ENCODE assay signal across 1 cellular context in the genomic region with DNA sequence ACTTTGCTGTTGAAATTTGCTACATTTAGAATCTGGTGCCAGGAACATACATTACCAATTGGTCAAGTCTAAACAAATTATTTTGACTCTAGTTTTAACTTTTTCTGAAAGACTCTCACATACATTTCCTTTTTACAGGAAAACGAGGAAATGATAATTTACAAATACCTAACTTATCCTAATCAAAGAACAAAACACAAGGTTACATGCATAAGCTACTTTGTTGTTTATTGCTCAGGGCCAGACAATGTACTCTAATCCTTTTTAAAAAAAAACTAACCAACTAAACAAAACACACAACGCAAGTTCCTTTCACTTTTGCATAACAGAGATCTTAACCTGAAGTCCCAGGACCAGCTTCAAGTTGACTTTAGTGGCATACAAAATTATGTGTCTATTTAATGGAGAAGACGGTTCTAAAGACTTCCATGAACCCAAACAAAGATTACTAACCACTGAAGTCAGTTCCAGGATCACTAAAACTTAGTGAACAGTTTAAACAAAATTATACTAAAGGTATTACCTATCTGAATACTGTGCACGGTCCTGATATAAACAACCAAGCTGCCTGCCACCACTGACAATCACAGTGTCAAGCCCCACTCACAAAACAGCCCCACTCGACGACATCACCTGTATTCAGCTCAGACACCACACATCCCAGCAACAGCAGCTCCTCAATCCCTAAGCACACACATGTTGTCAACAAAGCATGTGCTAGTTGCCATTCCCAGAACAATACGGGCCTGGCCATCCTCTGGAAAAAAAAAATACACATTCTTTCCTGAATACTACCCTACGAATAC.
TF ChIP-seq lines count a peak whose summit lies in the region.

No MANE protein-coding gene starts in this region.

TF ChIP-seq in HepG2, 621 proteins besides CTCF, POLR2A, EP300 and RAD21:
- no peak for TF ChIP-seq ZNF879 (CRISPR knock-in tag; IDR thresholded peaks at IDR 0.05)
- TF ChIP-seq ZNF598 (CRISPR knock-in tag; IDR thresholded peaks at IDR 0.05; ENCODE audit: borderline replicate concordance), result no peak
- 0 out of 2 replicates have a peak, but pooled peaks have one; percentile 18 for TF ChIP-seq ZNF503 (CRISPR knock-in tag; IDR thresholded peaks at IDR 0.05)
- no peak for TF ChIP-seq ATAD3A (CRISPR knock-in tag; IDR thresholded peaks at IDR 0.05)
- no peak for TF ChIP-seq SOX6 (IDR thresholded peaks at IDR 0.05)
- peak; percentile 26; the same call in 1 of the 2 replicates for TF ChIP-seq SOX6 (CRISPR knock-in tag; IDR thresholded peaks at IDR 0.05)
- no peak for TF ChIP-seq MTF1 (CRISPR knock-in tag; IDR thresholded peaks at IDR 0.05)
- TF ChIP-seq HNRNPUL1 (IDR thresholded peaks at IDR 0.05; ENCODE audit: low read depth, low read length), result no peak
- TF ChIP-seq, protein P1, sequence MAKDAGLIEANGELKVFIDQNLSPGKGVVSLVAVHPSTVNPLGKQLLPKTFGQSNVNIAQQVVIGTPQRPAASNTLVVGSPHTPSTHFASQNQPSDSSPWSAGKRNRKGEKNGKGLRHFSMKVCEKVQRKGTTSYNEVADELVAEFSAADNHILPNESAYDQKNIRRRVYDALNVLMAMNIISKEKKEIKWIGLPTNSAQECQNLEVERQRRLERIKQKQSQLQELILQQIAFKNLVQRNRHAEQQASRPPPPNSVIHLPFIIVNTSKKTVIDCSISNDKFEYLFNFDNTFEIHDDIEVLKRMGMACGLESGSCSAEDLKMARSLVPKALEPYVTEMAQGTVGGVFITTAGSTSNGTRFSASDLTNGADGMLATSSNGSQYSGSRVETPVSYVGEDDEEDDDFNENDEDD (CRISPR knock-in tag; IDR thresholded peaks at IDR 0.05; ENCODE audit: borderline replicate concordance), result 0 out of 2 replicates have a peak, but pooled peaks have one; percentile 28
- TF ChIP-seq, protein P2, sequence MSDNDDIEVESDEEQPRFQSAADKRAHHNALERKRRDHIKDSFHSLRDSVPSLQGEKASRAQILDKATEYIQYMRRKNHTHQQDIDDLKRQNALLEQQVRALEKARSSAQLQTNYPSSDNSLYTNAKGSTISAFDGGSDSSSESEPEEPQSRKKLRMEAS (IDR thresholded peaks at IDR 0.05), result peak; percentile 71
- peak; percentile 14; the same call in 1 of the 2 replicates for TF ChIP-seq ZNF281 (CRISPR knock-in tag; IDR thresholded peaks at IDR 0.05; ENCODE audit: borderline replicate concordance)
- no peak for TF ChIP-seq ZNF180 (CRISPR knock-in tag; IDR thresholded peaks at IDR 0.05; ENCODE audit: borderline replicate concordance, low read depth)
- no peak for TF ChIP-seq ISL2 (CRISPR knock-in tag; IDR thresholded peaks at IDR 0.05)
- TF ChIP-seq CHD2 (IDR thresholded peaks at IDR 0.05; ENCODE audit: low read depth, low read length), result no peak
- TF ChIP-seq ZNF441 (CRISPR knock-in tag; IDR thresholded peaks at IDR 0.05; ENCODE audit: borderline replicate concordance), result 0 out of 2 replicates have a peak, but pooled peaks have one; percentile 40
- peak; percentile 38; the same call in 1 of the 3 replicates for TF ChIP-seq MXI1 (IDR thresholded peaks at IDR 0.05; ENCODE audit: borderline replicate concordance, low read depth, low read length)
- 0 out of 2 replicates have a peak, but pooled peaks have one; percentile 33 for TF ChIP-seq FOXA3 (CRISPR knock-in tag; IDR thresholded peaks at IDR 0.05)
- TF ChIP-seq, protein P3, sequence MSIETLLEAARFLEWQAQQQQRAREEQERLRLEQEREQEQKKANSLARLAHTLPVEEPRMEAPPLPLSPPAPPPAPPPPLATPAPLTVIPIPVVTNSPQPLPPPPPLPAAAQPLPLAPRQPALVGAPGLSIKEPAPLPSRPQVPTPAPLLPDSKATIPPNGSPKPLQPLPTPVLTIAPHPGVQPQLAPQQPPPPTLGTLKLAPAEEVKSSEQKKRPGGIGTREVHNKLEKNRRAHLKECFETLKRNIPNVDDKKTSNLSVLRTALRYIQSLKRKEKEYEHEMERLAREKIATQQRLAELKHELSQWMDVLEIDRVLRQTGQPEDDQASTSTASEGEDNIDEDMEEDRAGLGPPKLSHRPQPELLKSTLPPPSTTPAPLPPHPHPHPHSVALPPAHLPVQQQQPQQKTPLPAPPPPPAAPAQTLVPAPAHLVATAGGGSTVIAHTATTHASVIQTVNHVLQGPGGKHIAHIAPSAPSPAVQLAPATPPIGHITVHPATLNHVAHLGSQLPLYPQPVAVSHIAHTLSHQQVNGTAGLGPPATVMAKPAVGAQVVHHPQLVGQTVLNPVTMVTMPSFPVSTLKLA (IDR thresholded peaks at IDR 0.05), result peak; percentile 67
- TF ChIP-seq KAT7 (CRISPR knock-in tag; IDR thresholded peaks at IDR 0.05; ENCODE audit: borderline replicate concordance), result no peak
- peak; percentile 45; the same call in 1 of the 2 replicates for TF ChIP-seq FOXK2 (IDR thresholded peaks at IDR 0.05)
- 0 out of 2 replicates have a peak, but pooled peaks have one; percentile 28 for TF ChIP-seq ATF2 (CRISPR knock-in tag; IDR thresholded peaks at IDR 0.05)
- TF ChIP-seq MYC (CRISPR knock-in tag; IDR thresholded peaks at IDR 0.05; ENCODE audit: borderline replicate concordance), result 0 out of 2 replicates have a peak, but pooled peaks have one; percentile 27
- no peak for TF ChIP-seq FOXA1 (IDR thresholded peaks at IDR 0.05)
- peak; percentile 61 for TF ChIP-seq FOXA1 (CRISPR knock-in tag; IDR thresholded peaks at IDR 0.05)
- TF ChIP-seq CEBPB (IDR thresholded peaks at IDR 0.05; ENCODE audit: borderline replicate concordance, low read depth, low read length), result no peak
- TF ChIP-seq GPBP1L1 (CRISPR knock-in tag; IDR thresholded peaks at IDR 0.05), result no peak
- 0 out of 4 replicates have a peak, but pooled peaks of 1 of the 2 experiments have one; percentile 4 for TF ChIP-seq HMGXB4 (CRISPR knock-in tag; IDR thresholded peaks at IDR 0.05; ENCODE audit: borderline replicate concordance in 1 of 2, low read depth in 1 of 2)
- 0 out of 2 replicates have a peak, but pooled peaks have one; percentile 46 for TF ChIP-seq NBN (conservative IDR thresholded peaks at IDR 0.05)
- TF ChIP-seq DMAP1 (CRISPR knock-in tag; IDR thresholded peaks at IDR 0.05), result 0 out of 2 replicates have a peak, but pooled peaks have one; percentile 9
- no peak for TF ChIP-seq JDP2 (CRISPR knock-in tag; IDR thresholded peaks at IDR 0.05; ENCODE audit: borderline replicate concordance)
- TF ChIP-seq, protein P4, sequence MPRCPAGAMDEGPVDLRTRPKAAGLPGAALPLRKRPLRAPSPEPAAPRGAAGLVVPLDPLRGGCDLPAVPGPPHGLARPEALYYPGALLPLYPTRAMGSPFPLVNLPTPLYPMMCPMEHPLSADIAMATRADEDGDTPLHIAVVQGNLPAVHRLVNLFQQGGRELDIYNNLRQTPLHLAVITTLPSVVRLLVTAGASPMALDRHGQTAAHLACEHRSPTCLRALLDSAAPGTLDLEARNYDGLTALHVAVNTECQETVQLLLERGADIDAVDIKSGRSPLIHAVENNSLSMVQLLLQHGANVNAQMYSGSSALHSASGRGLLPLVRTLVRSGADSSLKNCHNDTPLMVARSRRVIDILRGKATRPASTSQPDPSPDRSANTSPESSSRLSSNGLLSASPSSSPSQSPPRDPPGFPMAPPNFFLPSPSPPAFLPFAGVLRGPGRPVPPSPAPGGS (CRISPR knock-in tag; IDR thresholded peaks at IDR 0.05), result no peak
- TF ChIP-seq ZNF558 (CRISPR knock-in tag; IDR thresholded peaks at IDR 0.05; ENCODE audit: borderline replicate concordance), result no peak
- TF ChIP-seq FOSL2 (CRISPR knock-in tag; IDR thresholded peaks at IDR 0.05), result no peak
- TF ChIP-seq ZNF615 (CRISPR knock-in tag; IDR thresholded peaks at IDR 0.05; ENCODE audit: borderline replicate concordance), result 0 out of 2 replicates have a peak, but pooled peaks have one; percentile 3
TF ChIP-seq in HepG2: peak in this region for 17.
